25 cellular contexts compared by ENCODE assay signal in the genomic region with DNA sequence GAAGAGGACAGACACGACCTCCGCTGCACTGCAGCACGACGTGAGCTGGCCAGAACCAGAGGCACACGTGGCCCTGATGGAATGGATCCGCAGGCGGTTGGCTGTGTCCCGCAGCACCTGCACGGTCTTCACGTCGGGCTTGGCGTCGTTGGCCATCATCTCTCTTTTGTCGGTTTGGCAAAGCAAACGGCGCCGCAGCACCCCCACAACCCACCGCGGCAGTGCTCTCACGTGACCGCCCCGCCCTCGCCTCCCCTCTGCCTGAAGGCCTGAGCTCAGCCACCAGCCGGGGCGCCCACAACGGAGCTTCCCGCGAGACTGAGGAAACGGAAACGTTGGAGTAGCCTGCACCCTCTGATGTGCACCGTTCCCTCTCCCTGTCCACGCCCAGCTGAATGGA. TPM values are rescaled to one million over a fixed set of nuclear protein-coding genes. Genes with fewer than 3 reads are reported as not detected.
"Had no signal": no experiment of that assay in that cellular context is flagged by ENCODE, and none has a peak within 500 bp of the region (broad histone marks: within the 10 kb centered on the region; RNA-seq: fewer than 3 reads in every experiment).

A gene with protein sequence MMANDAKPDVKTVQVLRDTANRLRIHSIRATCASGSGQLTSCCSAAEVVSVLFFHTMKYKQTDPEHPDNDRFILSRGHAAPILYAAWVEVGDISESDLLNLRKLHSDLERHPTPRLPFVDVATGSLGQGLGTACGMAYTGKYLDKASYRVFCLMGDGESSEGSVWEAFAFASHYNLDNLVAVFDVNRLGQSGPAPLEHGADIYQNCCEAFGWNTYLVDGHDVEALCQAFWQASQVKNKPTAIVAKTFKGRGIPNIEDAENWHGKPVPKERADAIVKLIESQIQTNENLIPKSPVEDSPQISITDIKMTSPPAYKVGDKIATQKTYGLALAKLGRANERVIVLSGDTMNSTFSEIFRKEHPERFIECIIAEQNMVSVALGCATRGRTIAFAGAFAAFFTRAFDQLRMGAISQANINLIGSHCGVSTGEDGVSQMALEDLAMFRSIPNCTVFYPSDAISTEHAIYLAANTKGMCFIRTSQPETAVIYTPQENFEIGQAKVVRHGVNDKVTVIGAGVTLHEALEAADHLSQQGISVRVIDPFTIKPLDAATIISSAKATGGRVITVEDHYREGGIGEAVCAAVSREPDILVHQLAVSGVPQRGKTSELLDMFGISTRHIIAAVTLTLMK (minus strand): TSS at position 179 of the 400 bp plus-strand sequence. CDS start 20 bp downstream, at position 159.

- H3K4me3 ChIP-seq: cardiac muscle cell, PC-9 had no signal

- ATAC-seq: activated CD4-positive, alpha-beta T cell treated with anti-CD3 and anti-CD28 coated beads for 36 hours; activated CD8-positive, alpha-beta T cell treated with anti-CD3 and anti-CD28 coated beads for 36 hours had no signal

- H3K36me3 Mint-ChIP-seq: activated naive CD4-positive, alpha-beta T cell treated with anti-CD3 and anti-CD28 coated beads, Interleukin-2, amount 10 ng/mL, durations not matched to agents 7 days and 5 days; activated naive CD8-positive, alpha-beta T cell treated with anti-CD3 and anti-CD28 coated beads for 36 hours had no signal

- H3K4me2 ChIP-seq: PC-9 had no signal

- H3K27me3 Mint-ChIP-seq: activated naive CD4-positive, alpha-beta T cell treated with anti-CD3 and anti-CD28 coated beads, Interleukin-2, amount 10 ng/mL, durations not matched to agents 7 days and 5 days had no signal

- H3K4me1 Mint-ChIP-seq: activated CD4-positive, alpha-beta T cell treated with anti-CD3 and anti-CD28 coated beads for 36 hours; activated naive CD4-positive, alpha-beta T cell treated with anti-CD3 and anti-CD28 coated beads, Interleukin-2, amount 10 ng/mL, durations not matched to agents 7 days and 5 days; activated naive CD8-positive, alpha-beta T cell treated with anti-CD3 and anti-CD28 coated beads for 36 hours had no signal

- H3K4me3 Mint-ChIP-seq: activated CD4-positive, alpha-beta T cell treated with anti-CD3 and anti-CD28 coated beads for 36 hours; activated CD8-positive, alpha-beta T cell treated with anti-CD3 and anti-CD28 coated beads for 36 hours; activated naive CD4-positive, alpha-beta T cell treated with anti-CD3 and anti-CD28 coated beads, Interleukin-2, amount 10 ng/mL, durations not matched to agents 7 days and 5 days; activated naive CD8-positive, alpha-beta T cell treated with anti-CD3 and anti-CD28 coated beads for 36 hours; activated T-cell treated with anti-CD3 and anti-CD28 coated beads, Interleukin-2, amount 50 U/mL, for 72 hours had no signal

- H3K27me3 ChIP-seq: brain microvascular endothelial cell, cardiac muscle cell had no signal

- H3K27ac ChIP-seq: brain microvascular endothelial cell, cardiac muscle cell, PC-9 had no signal

- H2AFZ ChIP-seq: PC-9 had no signal

- DNase-seq: activated CD4-positive, alpha-beta T cell treated with anti-CD3 and anti-CD28 coated beads for 36 hours; activated CD4-positive, alpha-beta T cell treated with anti-CD3 and anti-CD28 coated beads, Interleukin-2, amount 50 U/mL, for 1 hour; activated CD8-positive, alpha-beta memory T cell treated with anti-CD3 and anti-CD28 coated beads, Interleukin-2, amount 50 U/mL, for 4 hours; activated CD8-positive, alpha-beta T cell treated with anti-CD3 and anti-CD28 coated beads for 36 hours; activated gamma-delta T cell treated with Interleukin-2 at 50 U/mL for 16 hours; activated naive CD4-positive, alpha-beta T cell treated with anti-CD3 and anti-CD28 coated beads, Interleukin-2, amount 10 ng/mL, durations not matched to agents 7 days and 5 days; activated naive CD8-positive, alpha-beta T cell treated with anti-CD3 and anti-CD28 coated beads for 36 hours; activated T-cell treated with anti-CD3 and anti-CD28 coated beads, Interleukin-2, amount 50 U/mL, for 72 hours; brain microvascular endothelial cell; KG1; NCI-H1092; NCI-H1417; NCI-H1694 treated with DMSO at 0.1 percent for 48 hours; NCI-H2029 treated with DMSO at 0.1 percent for 48 hours; NCI-H446 treated with DMSO at 0.1 percent for 48 hours; NCI-H526; PC-9; SHP77 treated with DMSO at 0.1 percent for 48 hours; T-helper 1 cell had no signal

- H3K27ac Mint-ChIP-seq: activated CD4-positive, alpha-beta T cell treated with anti-CD3 and anti-CD28 coated beads for 36 hours; activated CD8-positive, alpha-beta T cell treated with anti-CD3 and anti-CD28 coated beads for 36 hours; activated naive CD4-positive, alpha-beta T cell treated with anti-CD3 and anti-CD28 coated beads, Interleukin-2, amount 10 ng/mL, durations not matched to agents 7 days and 5 days; activated naive CD8-positive, alpha-beta T cell treated with anti-CD3 and anti-CD28 coated beads for 36 hours; activated T-cell treated with anti-CD3 and anti-CD28 coated beads, Interleukin-2, amount 50 U/mL, for 72 hours; activated T-helper 2 cell treated with anti-CD3 and anti-CD28 coated beads, Interferon-gamma antibody, Interleukin-2, Interleukin-4, amounts not matched to agents 10 μg/mL and 5 μg/mL and 100 μg/mL, durations not matched to agents 14 hours and 24 hours and 36 hours had no signal

- H3K36me3 ChIP-seq: brain microvascular endothelial cell, cardiac muscle cell had no signal

- H3K9me3 Mint-ChIP-seq: activated CD8-positive, alpha-beta T cell treated with anti-CD3 and anti-CD28 coated beads for 36 hours; activated naive CD4-positive, alpha-beta T cell treated with anti-CD3 and anti-CD28 coated beads, Interleukin-2, amount 10 ng/mL, durations not matched to agents 7 days and 5 days; activated naive CD8-positive, alpha-beta T cell treated with anti-CD3 and anti-CD28 coated beads for 36 hours; activated T-cell treated with anti-CD3 and anti-CD28 coated beads, Interleukin-2, amount 50 U/mL, for 72 hours; activated T-helper 2 cell treated with anti-CD3 and anti-CD28 coated beads, Interferon-gamma antibody, Interleukin-2, Interleukin-4, amounts not matched to agents 10 μg/mL and 5 μg/mL and 100 μg/mL, durations not matched to agents 14 hours and 24 hours and 36 hours had no signal

RNA-seq across cellular contexts. Expression of the gene that starts here (rescaled TPM):
- total RNA-seq: activated CD4-positive, alpha-beta T cell treated with anti-CD3 and anti-CD28 coated beads for 36 hours; activated CD8-positive, alpha-beta T cell treated with anti-CD3 and anti-CD28 coated beads for 36 hours; activated naive CD8-positive, alpha-beta T cell treated with anti-CD3 and anti-CD28 coated beads for 36 hours; activated T-cell treated with anti-CD3 and anti-CD28 coated beads, Interleukin-2, amount 50 U/mL, for 72 hours; activated T-helper 2 cell treated with anti-CD3 and anti-CD28 coated beads, Interferon-gamma antibody, Interleukin-2, Interleukin-4, amounts not matched to agents 10 μg/mL and 5 μg/mL and 100 μg/mL, durations not matched to agents 14 hours and 24 hours and 36 hours; cardiac muscle cell; LHCN-M2; M059J; PC-9; SK-MEL-5; T-helper 2 cell treated with Interferon-gamma antibody and Interleukin-4, amounts not matched to agents 100 ng/mL and 5 ng/mL, for 36 hours had no signal
- polyA plus RNA-seq: cardiac muscle cell had no signal
